Comparison of ENCODE assay signal across 8 cellular contexts in the genomic region with DNA sequence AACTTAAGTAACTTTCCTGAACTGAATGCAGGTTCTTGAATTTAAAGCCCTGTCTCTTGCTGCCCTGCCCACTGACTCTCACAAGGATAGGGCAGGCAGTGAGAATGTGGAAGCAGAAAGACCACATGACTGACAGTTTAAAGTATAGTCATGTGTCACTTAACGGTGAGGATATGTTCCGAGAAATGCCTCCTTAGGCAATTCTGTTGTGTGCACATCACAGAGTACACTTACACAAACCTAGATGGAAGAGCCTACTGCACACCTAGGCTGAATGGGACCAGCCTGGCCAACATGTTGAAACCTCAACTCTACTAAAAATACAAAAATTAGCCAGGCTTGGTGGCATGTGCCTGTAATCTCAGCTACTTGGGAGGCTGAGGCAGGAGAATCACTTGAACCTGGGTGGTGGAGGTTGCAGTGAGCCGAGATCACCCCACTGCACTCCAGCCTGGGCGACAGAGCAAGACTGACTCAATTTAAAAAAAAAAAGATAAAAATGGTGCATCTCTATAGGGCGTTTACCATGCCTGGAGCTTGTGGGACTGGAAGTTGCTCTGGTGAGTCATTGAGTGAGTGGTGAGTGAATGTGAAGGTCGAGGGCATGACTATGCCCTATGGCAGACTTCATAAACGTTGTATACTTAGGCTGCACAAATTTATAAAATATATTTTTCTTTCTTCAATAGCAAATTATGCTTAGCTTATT. TPM values are rescaled to one million over a fixed set of nuclear protein-coding genes. Genes with fewer than 3 reads are reported as not detected.
DNase-seq lines count a peak whose midpoint lies in the region; ATAC-seq, FAIRE-seq and TF ChIP-seq lines count a peak whose summit lies in the region.

No MANE protein-coding gene starts in this region.

- H3K27me3 Mint-ChIP-seq in activated T-helper 1 cell treated with anti-CD3 and anti-CD28 coated beads, Interleukin-12 subunit alpha, Interleukin-12 subunit beta, Interleukin-2, Interleukin-4 antibody, amounts not matched to agents 30 ng/mL and 10 ng/mL and 1 ng/mL, durations not matched to agents 14 hours and 24 hours and 36 hours (ENCODE audit: insufficient read depth): no peaks in the 10 kb centered on the region
- peaks cover 5% of the 10 kb centered on the region for H3K27me3 Mint-ChIP-seq in glutamatergic neuron (ENCODE audit: unreplicated experiment)

- H3K4me3 Mint-ChIP-seq in activated T-helper 1 cell treated with anti-CD3 and anti-CD28 coated beads, Interleukin-12 subunit alpha, Interleukin-12 subunit beta, Interleukin-2, Interleukin-4 antibody, amounts not matched to agents 30 ng/mL and 10 ng/mL and 1 ng/mL, durations not matched to agents 14 hours and 24 hours and 36 hours: peak overlapping the region; percentile 57
- H3K4me3 Mint-ChIP-seq in glutamatergic neuron (ENCODE audit: unreplicated experiment): no peak overlapping the region

- H3K36me3 Mint-ChIP-seq in activated T-helper 1 cell treated with anti-CD3 and anti-CD28 coated beads, Interleukin-12 subunit alpha, Interleukin-12 subunit beta, Interleukin-2, Interleukin-4 antibody, amounts not matched to agents 30 ng/mL and 10 ng/mL and 1 ng/mL, durations not matched to agents 14 hours and 24 hours and 36 hours (ENCODE audit: low read depth): peaks cover 3% of the 10 kb centered on the region
- no peaks in the 10 kb centered on the region for H3K36me3 Mint-ChIP-seq in glutamatergic neuron (ENCODE audit: unreplicated experiment)

- peaks cover 6% of the 10 kb centered on the region for H3K9me1 ChIP-seq in keratinocyte (ENCODE audit: control insufficient read depth, extremely low read depth, insufficient read depth, low read length)

- no peaks in the 10 kb centered on the region for H3K79me2 ChIP-seq in keratinocyte (ENCODE audit: control insufficient read depth, insufficient read depth, low read length)

- FAIRE-seq in keratinocyte (lab: Jason Lieb, UNC): peak; percentile 87

- no peak overlapping the region for H2AFZ ChIP-seq in keratinocyte (ENCODE audit: control insufficient read depth, low read length)

- no peaks in the 10 kb centered on the region for H3K36me3 ChIP-seq in keratinocyte (ENCODE audit: control insufficient read depth in 2 of 2, extremely low read depth in 1 of 2, insufficient read depth in 2 of 2, low read length in 2 of 2)

- no peaks in the 10 kb centered on the region for H3K9me3 Mint-ChIP-seq in activated T-helper 1 cell treated with anti-CD3 and anti-CD28 coated beads, Interleukin-12 subunit alpha, Interleukin-12 subunit beta, Interleukin-2, Interleukin-4 antibody, amounts not matched to agents 30 ng/mL and 10 ng/mL and 1 ng/mL, durations not matched to agents 14 hours and 24 hours and 36 hours
- peaks cover 4% of the 10 kb centered on the region for H3K9me3 Mint-ChIP-seq in glutamatergic neuron (ENCODE audit: unreplicated experiment)

- H3K4me1 ChIP-seq in keratinocyte (ENCODE audit: control insufficient read depth, extremely low read depth, insufficient read depth, low read length): peaks cover 48% of the 10 kb centered on the region

- dilution Hi-C loops in keratinocyte (cut with MboI; ENCODE audit: extremely low pct_ligation_motif_present, low sequenced_read_pairs): no loop called here

- intact Hi-C loops in activated T-helper 1 cell treated with anti-CD3 and anti-CD28 coated beads, Interleukin-12 subunit alpha, Interleukin-12 subunit beta, Interleukin-2, Interleukin-4 antibody, amounts not matched to agents 30 ng/mL and 10 ng/mL and 1 ng/mL, durations not matched to agents 14 hours and 24 hours and 36 hours (cut with micrococcal nuclease): loop anchor here (1.0 to 2.0 kb wide), 3 partner anchors 9 to 46 kb away; partner anchors contain the start of gene COPG1

- no peak for ATAC-seq in GM18867 (IDR thresholded peaks at IDR 0.05; ENCODE audit: unreplicated experiment)
- ATAC-seq in HG02973 (IDR thresholded peaks at IDR 0.05; ENCODE audit: unreplicated experiment): no peak

- no peaks in the 10 kb centered on the region for H3K27me3 ChIP-seq in keratinocyte (ENCODE audit: control insufficient read depth, extremely low read depth, insufficient read depth, low read length)

- H3K9me3 ChIP-seq in keratinocyte (ENCODE audit: control insufficient read depth, low read depth, low read length): no peaks in the 10 kb centered on the region

- H3K4me1 Mint-ChIP-seq in activated T-helper 1 cell treated with anti-CD3 and anti-CD28 coated beads, Interleukin-12 subunit alpha, Interleukin-12 subunit beta, Interleukin-2, Interleukin-4 antibody, amounts not matched to agents 30 ng/mL and 10 ng/mL and 1 ng/mL, durations not matched to agents 14 hours and 24 hours and 36 hours (ENCODE audit: low read depth): peaks cover 74% of the 10 kb centered on the region
- peaks cover 5% of the 10 kb centered on the region for H3K4me1 Mint-ChIP-seq in glutamatergic neuron (ENCODE audit: low read depth, unreplicated experiment)

- H3K4me3 ChIP-seq in AG09309 (ENCODE audit: control insufficient read depth, low read depth, low read length) (no peak overlapping the region), keratinocyte (ENCODE audit: control insufficient read depth in 2 of 3, extremely low read depth in 1 of 3, insufficient read depth in 2 of 3, low read depth in 1 of 3, low read length in 3 of 3) (no peak overlapping the region)

- peak overlapping the region; percentile 50 for H3K27ac Mint-ChIP-seq in activated T-helper 1 cell treated with anti-CD3 and anti-CD28 coated beads, Interleukin-12 subunit alpha, Interleukin-12 subunit beta, Interleukin-2, Interleukin-4 antibody, amounts not matched to agents 30 ng/mL and 10 ng/mL and 1 ng/mL, durations not matched to agents 14 hours and 24 hours and 36 hours
- H3K27ac Mint-ChIP-seq in glutamatergic neuron (ENCODE audit: unreplicated experiment): no peak overlapping the region

- peak overlapping the region; percentile 75 for H3K27ac ChIP-seq in keratinocyte (ENCODE audit: control insufficient read depth, insufficient read depth, low read length)

- no peaks in the 10 kb centered on the region for H4K20me1 ChIP-seq in keratinocyte (ENCODE audit: control insufficient read depth, extremely low read depth, insufficient read depth, low read length)

- H3K9ac ChIP-seq in keratinocyte (ENCODE audit: control insufficient read depth, extremely low read depth, insufficient read depth, low read length): peak overlapping the region; percentile 13

- TF ChIP-seq CTCF in AG09309 (IDR thresholded peaks at IDR 0.05; ENCODE audit: control insufficient read depth, insufficient read depth, low read depth, low read length, missing control alignments): no peak
- no peak for TF ChIP-seq CTCF in keratinocyte (optimal IDR thresholded peaks at IDR 0.05 in 1 of 3, IDR thresholded peaks at IDR 0.05 in 1 of 3, conservative IDR thresholded peaks at IDR 0.05 in 1 of 3; ENCODE audit: extremely low read depth in 1 of 3, insufficient read depth in 2 of 3, low read length in 3 of 3)
- no peak for TF ChIP-seq CTCF in glutamatergic neuron (IDR thresholded peaks at IDR 0.05; ENCODE audit: partially characterized antibody, unreplicated experiment)

- DNase-seq in AG09309 (ENCODE audit: low read depth) (peak; percentile 52), Kasumi-1 (lab: John Stamatoyannopoulos, UW) (peak; percentile 74 to 75), keratinocyte (ENCODE audit: low read depth, low spot score) (peak; percentile 88), glutamatergic neuron (no peak), NCI-H146 (lab: John Stamatoyannopoulos, UW) (no peak)
- DNase-seq in activated T-helper 1 cell treated with anti-CD3 and anti-CD28 coated beads, Interleukin-12 subunit alpha, Interleukin-12 subunit beta, Interleukin-2, Interleukin-4 antibody, amounts not matched to agents 30 ng/mL and 10 ng/mL and 1 ng/mL, durations not matched to agents 14 hours and 24 hours and 36 hours (ENCODE audit: low spot score): peak; percentile 35

- H3K4me2 ChIP-seq in keratinocyte (ENCODE audit: control insufficient read depth, extremely low read depth, insufficient read depth, low read depth, low read length): peak overlapping the region; percentile 12

RNA-seq across cellular contexts. Expression of gene COPG1, which starts 18.9 kb away (rescaled TPM):
- total RNA-seq in activated T-helper 1 cell treated with anti-CD3 and anti-CD28 coated beads, Interleukin-12 subunit alpha, Interleukin-12 subunit beta, Interleukin-2, Interleukin-4 antibody, amounts not matched to agents 30 ng/mL and 10 ng/mL and 1 ng/mL, durations not matched to agents 14 hours and 24 hours and 36 hours: 157 and 160 TPM in 2 replicates
- 58.5 to 135 TPM (median 65.5 TPM) in 3 replicates for polyA plus RNA-seq in keratinocyte
- polyA plus RNA-seq in keratinocyte (2011; ENCODE audit: low read depth): 64.3 TPM
- 68.1 and 68.9 TPM in 2 replicates for polyA plus RNA-seq in keratinocyte (2011; cell fraction: cytosol; rRNA removed)
- 102 and 125 TPM in 2 replicates for polyA plus RNA-seq in keratinocyte (2011; cell fraction: nucleus; rRNA removed)
- polyA plus RNA-seq in keratinocyte (2012; ENCODE audit: low replicate concordance): 91.1 and 126 TPM in 2 replicates
- 153 to 219 TPM (median 195 TPM) in 3 replicates for polyA minus RNA-seq in keratinocyte
- 110 TPM for polyA minus RNA-seq in keratinocyte (2011; cell fraction: cytosol; rRNA and poly(A)+ RNA removed)
- 80.5 and 113 TPM in 2 replicates for polyA minus RNA-seq in keratinocyte (2011; cell fraction: nucleus; rRNA and poly(A)+ RNA removed)
- total RNA-seq in glutamatergic neuron (ENCODE audit: unreplicated experiment): 152 TPM

RNA-seq across cellular contexts. Expression of gene CNBP, which starts 46.8 kb away (rescaled TPM):
- 408 and 425 TPM in 2 replicates for total RNA-seq in activated T-helper 1 cell treated with anti-CD3 and anti-CD28 coated beads, Interleukin-12 subunit alpha, Interleukin-12 subunit beta, Interleukin-2, Interleukin-4 antibody, amounts not matched to agents 30 ng/mL and 10 ng/mL and 1 ng/mL, durations not matched to agents 14 hours and 24 hours and 36 hours
- 310 to 388 TPM (median 385 TPM) in 3 replicates for polyA plus RNA-seq in keratinocyte
- 417 TPM for polyA plus RNA-seq in keratinocyte (2011; ENCODE audit: low read depth)
- 331 and 428 TPM in 2 replicates for polyA plus RNA-seq in keratinocyte (2011; cell fraction: cytosol; rRNA removed)
- polyA plus RNA-seq in keratinocyte (2011; cell fraction: nucleus; rRNA removed): 190 and 214 TPM in 2 replicates
- polyA plus RNA-seq in keratinocyte (2012; ENCODE audit: low replicate concordance): 290 and 449 TPM in 2 replicates
- polyA minus RNA-seq in keratinocyte: 121 to 336 TPM (median 300 TPM) in 3 replicates
- 247 TPM for polyA minus RNA-seq in keratinocyte (2011; cell fraction: cytosol; rRNA and poly(A)+ RNA removed)
- polyA minus RNA-seq in keratinocyte (2011; cell fraction: nucleus; rRNA and poly(A)+ RNA removed): 62.8 and 94.5 TPM in 2 replicates
- 177 TPM for total RNA-seq in glutamatergic neuron (ENCODE audit: unreplicated experiment)

RNA-seq across cellular contexts. Expression of gene HMCES, which starts 48.2 kb away (rescaled TPM):
- 59.4 and 61.6 TPM in 2 replicates for total RNA-seq in activated T-helper 1 cell treated with anti-CD3 and anti-CD28 coated beads, Interleukin-12 subunit alpha, Interleukin-12 subunit beta, Interleukin-2, Interleukin-4 antibody, amounts not matched to agents 30 ng/mL and 10 ng/mL and 1 ng/mL, durations not matched to agents 14 hours and 24 hours and 36 hours
- 36.4 to 66.4 TPM (median 54.6 TPM) in 3 replicates for polyA plus RNA-seq in keratinocyte
- 11.3 TPM for polyA plus RNA-seq in keratinocyte (2011; ENCODE audit: low read depth)
- polyA plus RNA-seq in keratinocyte (2011; cell fraction: cytosol; rRNA removed): 39.0 and 41.1 TPM in 2 replicates
- polyA plus RNA-seq in keratinocyte (2011; cell fraction: nucleus; rRNA removed): 43.9 and 45.5 TPM in 2 replicates
- polyA plus RNA-seq in keratinocyte (2012; ENCODE audit: low replicate concordance): 39.9 and 63.3 TPM in 2 replicates
- 16.7 to 31.2 TPM (median 27.3 TPM) in 3 replicates for polyA minus RNA-seq in keratinocyte
- 22.1 TPM for polyA minus RNA-seq in keratinocyte (2011; cell fraction: cytosol; rRNA and poly(A)+ RNA removed)
- polyA minus RNA-seq in keratinocyte (2011; cell fraction: nucleus; rRNA and poly(A)+ RNA removed): 8.9 and 21.1 TPM in 2 replicates
- total RNA-seq in glutamatergic neuron (ENCODE audit: unreplicated experiment): 37.7 TPM

Comparison
In these comparisons a context has a peak if more than half of its experiments do, and no peak if none do; other contexts are left out.
1. DNase-seq: peak in AG09309 (single experiment), Kasumi-1 (2 of 2), activated T-helper 1 cell treated with anti-CD3 and anti-CD28 coated beads, Interleukin-12 subunit alpha, Interleukin-12 subunit beta, Interleukin-2, Interleukin-4 antibody, amounts not matched to agents 30 ng/mL and 10 ng/mL and 1 ng/mL, durations not matched to agents 14 hours and 24 hours and 36 hours (single experiment) and keratinocyte (single experiment); none in glutamatergic neuron (single experiment) and NCI-H146 (single experiment).